Comparison of ENCODE assay signal across 20 cellular contexts in the genomic region with DNA sequence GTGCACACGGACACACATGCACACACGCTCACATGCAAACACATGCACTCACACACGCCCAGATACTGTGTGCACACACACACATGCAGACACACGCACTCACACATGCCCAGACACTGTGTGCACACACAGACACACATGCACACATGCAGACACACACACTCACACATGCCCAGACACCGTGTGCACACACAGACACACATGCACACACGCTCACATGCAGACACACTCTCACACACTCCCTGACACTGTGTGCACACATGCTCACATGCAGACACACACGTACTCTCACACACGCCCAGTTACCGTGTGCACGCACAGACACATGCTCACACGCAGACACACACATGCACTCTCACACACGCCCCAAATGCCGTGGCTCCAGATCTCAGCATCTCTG.
DNase-seq lines count a peak whose midpoint lies in the region; ATAC-seq, FAIRE-seq and TF ChIP-seq lines count a peak whose summit lies in the region.
"Had no signal": no experiment of that assay in that cellular context is flagged by ENCODE, and none has a peak within 500 bp of the region (broad histone marks: within the 10 kb centered on the region; RNA-seq: fewer than 3 reads in every experiment).

No MANE protein-coding gene starts in this region.

- H2BK15ac ChIP-seq in IMR-90 (ENCODE audit: low read depth, low read length), result no peak overlapping the region

- H2BK120ac ChIP-seq in IMR-90 (ENCODE audit: low read depth, low read length), result no peak overlapping the region

- H3K9ac ChIP-seq in IMR-90 (ENCODE audit: low read depth, low read length), result no peak overlapping the region
- H3K9ac ChIP-seq: SK-N-SH had no signal

- H3K9me1 ChIP-seq in IMR-90 (ENCODE audit: insufficient read depth, low read length), result peaks cover 7% of the 10 kb centered on the region

- H3K4me1 Mint-ChIP-seq in naive thymus-derived CD4-positive, alpha-beta T cell, result no peaks in the 10 kb centered on the region
- H3K4me1 Mint-ChIP-seq in activated T-helper 17 cell treated with anti-CD3 and anti-CD28 coated beads, Interleukin-2, amount 50 U/mL, for 72 hours, result peaks cover 5% of the 10 kb centered on the region
- no peaks in the 10 kb centered on the region for H3K4me1 Mint-ChIP-seq in CD4-positive, alpha-beta memory T cell
- no peaks in the 10 kb centered on the region for H3K4me1 Mint-ChIP-seq in activated CD4-positive, alpha-beta T cell treated with anti-CD3 and anti-CD28 coated beads for 36 hours

- H4K91ac ChIP-seq in IMR-90 (ENCODE audit: insufficient read depth, low read depth, low read length), result no peak overlapping the region

- no peak overlapping the region for H3K27ac ChIP-seq in IMR-90 (ENCODE audit: insufficient read depth, low read length)
- H3K27ac ChIP-seq in naive thymus-derived CD4-positive, alpha-beta T cell (ENCODE audit: low read depth, low read length), result no peak overlapping the region
- H3K27ac ChIP-seq in CD4-positive, alpha-beta memory T cell (ENCODE audit: low read depth, low read length), result no peak overlapping the region

- peaks cover 9% of the 10 kb centered on the region; the same call in 1 of the 2 replicates for H4K20me1 ChIP-seq in IMR-90 (ENCODE audit: insufficient read depth, low read length)

- H3K36me3 ChIP-seq in IMR-90 (ENCODE audit: control insufficient read depth, insufficient read depth, low read length), result peaks cover 54% of the 10 kb centered on the region
- H3K36me3 ChIP-seq in naive thymus-derived CD4-positive, alpha-beta T cell (ENCODE audit: control insufficient read depth in 2 of 3, insufficient read depth in 3 of 3, low read length in 3 of 3), result peaks cover 0 to 79% (median 13%) of the 10 kb centered on the region in 3 experiments
- H3K36me3 ChIP-seq in CD4-positive, alpha-beta memory T cell (ENCODE audit: insufficient read depth, low read length), result peaks cover 43% of the 10 kb centered on the region

- H2BK5ac ChIP-seq in IMR-90 (ENCODE audit: low read depth, low read length, poor library complexity, severe bottlenecking), result no peak overlapping the region

- no peaks in the 10 kb centered on the region for H3K9me3 Mint-ChIP-seq in naive thymus-derived CD4-positive, alpha-beta T cell
- H3K9me3 Mint-ChIP-seq in activated T-helper 17 cell treated with anti-CD3 and anti-CD28 coated beads, Interleukin-2, amount 50 U/mL, for 72 hours, result no peaks in the 10 kb centered on the region
- H3K9me3 Mint-ChIP-seq in CD4-positive, alpha-beta memory T cell, result no peaks in the 10 kb centered on the region
- no peaks in the 10 kb centered on the region for H3K9me3 Mint-ChIP-seq in activated CD4-positive, alpha-beta T cell treated with anti-CD3 and anti-CD28 coated beads for 36 hours (ENCODE audit: low read depth)

- DNase-seq in H54 (ENCODE audit: insufficient read length, low spot score) (no peak), IMR-90 (no peak), posterior vena cava (ENCODE audit: low spot score) (peak; percentile 30), NCI-H526 treated with DMSO at 0.1 percent for 48 hours (lab: John Stamatoyannopoulos, UW) (no peak)
- no peak for DNase-seq in naive thymus-derived CD4-positive, alpha-beta T cell
- no peak for DNase-seq in CD4-positive, alpha-beta memory T cell
- no peak for DNase-seq in activated CD4-positive, alpha-beta T cell treated with anti-CD3 and anti-CD28 coated beads for 36 hours
- DNase-seq: DMS153, H7, Kasumi-1, NCI-H1092 treated with DMSO at 0.1 percent for 48 hours, NCI-H1436, NCI-H187 treated with DMSO at 0.1 percent for 48 hours, NCI-H2171 treated with DMSO at 0.1 percent for 48 hours, NCI-H345, NCI-H510A treated with DMSO at 0.1 percent for 48 hours, NCI-H748 treated with DMSO at 0.1 percent for 48 hours, PC-3, SK-N-SH had no signal

- H3K4me1 ChIP-seq in IMR-90 (ENCODE audit: control insufficient read depth, insufficient read depth, low read length), result no peaks in the 10 kb centered on the region
- no peaks in the 10 kb centered on the region for H3K4me1 ChIP-seq in naive thymus-derived CD4-positive, alpha-beta T cell (ENCODE audit: control insufficient read depth in 2 of 2, insufficient read depth in 2 of 2, low read length in 2 of 2)
- no peaks in the 10 kb centered on the region for H3K4me1 ChIP-seq in CD4-positive, alpha-beta memory T cell (ENCODE audit: insufficient read depth, low read length)

- peak; percentile 36 for FAIRE-seq in H54 (lab: Jason Lieb, UNC)

- no peak overlapping the region for H4K8ac ChIP-seq in IMR-90 (ENCODE audit: low read depth in 2 of 2, low read length in 2 of 2)

- in situ Hi-C loops in IMR-90 (cut with MboI; ENCODE audit: low sequenced_read_pairs), result no loop called here

- H3K27ac Mint-ChIP-seq in naive thymus-derived CD4-positive, alpha-beta T cell, result no peak overlapping the region
- H3K27ac Mint-ChIP-seq in activated T-helper 17 cell treated with anti-CD3 and anti-CD28 coated beads, Interleukin-2, amount 50 U/mL, for 72 hours, result no peak overlapping the region
- no peak overlapping the region for H3K27ac Mint-ChIP-seq in CD4-positive, alpha-beta memory T cell
- H3K27ac Mint-ChIP-seq in activated CD4-positive, alpha-beta T cell treated with anti-CD3 and anti-CD28 coated beads for 36 hours, result no peak overlapping the region

- no peak overlapping the region for H4K5ac ChIP-seq in IMR-90 (ENCODE audit: low read depth, low read length)

- H3K79me1 ChIP-seq in IMR-90 (ENCODE audit: low read depth in 1 of 2, low read length in 2 of 2), result no peaks in the 10 kb centered on the region

- CTCF ChIA-PET in IMR-90 (lab: Yijun Ruan, JAX), result no interaction called here
- CTCF ChIA-PET in naive thymus-derived CD4-positive, alpha-beta T cell (lab: Charles Lee), result no interaction called here
- CTCF ChIA-PET in CD4-positive, alpha-beta memory T cell (lab: Charles Lee; ENCODE audit: partially characterized antibody), result no interaction called here
- CTCF ChIA-PET in activated CD4-positive, alpha-beta T cell treated with anti-CD3 and anti-CD28 coated beads for 36 hours (lab: Charles Lee), result no interaction called here

- ATAC-seq in IMR-90 (ENCODE audit: low read depth), result no peak
- peak; percentile 20 for ATAC-seq in naive thymus-derived CD4-positive, alpha-beta T cell
- no peak for ATAC-seq in activated T-helper 17 cell treated with anti-CD3 and anti-CD28 coated beads, Interleukin-2, amount 50 U/mL, for 72 hours (replicated peaks)
- no peak for ATAC-seq in activated CD4-positive, alpha-beta T cell treated with anti-CD3 and anti-CD28 coated beads for 36 hours
- ATAC-seq: PC-3 had no signal

- no peak overlapping the region for H2AK9ac ChIP-seq in IMR-90 (replicated peaks; ENCODE audit: low read depth, low read length, poor library complexity)

- H3K23ac ChIP-seq in IMR-90 (ENCODE audit: low read depth, low read length), result no peak overlapping the region

- no peak overlapping the region for H3K4me2 ChIP-seq in IMR-90 (ENCODE audit: low read depth, low read length)
- H3K4me2 ChIP-seq: SK-N-SH had no signal

- H2BK20ac ChIP-seq in IMR-90 (ENCODE audit: low read depth, low read length), result no peak overlapping the region

- H3K56ac ChIP-seq in IMR-90 (ENCODE audit: extremely low read depth, insufficient read depth, low read length), result no peak overlapping the region

- no peak overlapping the region for H3K4ac ChIP-seq in IMR-90 (ENCODE audit: low read depth, low read length)

- 98% methylated on average over 10 of the region's 13 CpGs; no CpG with 5 or more reads in 1 of the 2 experiments for WGBS in IMR-90 (ENCODE audit: extremely low coverage in 2 of 2, insufficient read length in 1 of 2), 2 experiments

- peaks cover 18 to 73% (median 29%) of the 10 kb centered on the region in 5 donors for H3K36me3 Mint-ChIP-seq in naive thymus-derived CD4-positive, alpha-beta T cell
- H3K36me3 Mint-ChIP-seq in activated T-helper 17 cell treated with anti-CD3 and anti-CD28 coated beads, Interleukin-2, amount 50 U/mL, for 72 hours (ENCODE audit: low read depth), result peaks cover 78% of the 10 kb centered on the region
- peaks cover 62 to 75% of the 10 kb centered on the region in 2 donors for H3K36me3 Mint-ChIP-seq in CD4-positive, alpha-beta memory T cell
- peaks cover 39% of the 10 kb centered on the region for H3K36me3 Mint-ChIP-seq in activated CD4-positive, alpha-beta T cell treated with anti-CD3 and anti-CD28 coated beads for 36 hours (ENCODE audit: low read depth)

- H2AK5ac ChIP-seq in IMR-90 (ENCODE audit: low read depth, low read length), result no peak overlapping the region

- dilution Hi-C loops in IMR-90 (cut with HindIII; ENCODE audit: low sequenced_read_pairs, unreplicated experiment), result no loop called here

- TF ChIP-seq POLR2A in H54 (IDR thresholded peaks at IDR 0.05; ENCODE audit: low read depth, low read length) (no peak), IMR-90 (IDR thresholded peaks at IDR 0.05; ENCODE audit: low read depth, low read length) (no peak)

- H2AFZ ChIP-seq in IMR-90 (replicated peaks; ENCODE audit: low read length, poor library complexity), result peak overlapping the region; percentile 35

- TF ChIP-seq CTCF in IMR-90 (conservative IDR thresholded peaks at IDR 0.05; ENCODE audit: low read depth, low read length), result no peak

- BruUV-seq in IMR-90 (replicated peaks; lab: Mats Ljungman, UMichigan), result no TSS peak

- H3K27me3 Mint-ChIP-seq in naive thymus-derived CD4-positive, alpha-beta T cell, result no peaks in the 10 kb centered on the region
- H3K27me3 Mint-ChIP-seq in activated T-helper 17 cell treated with anti-CD3 and anti-CD28 coated beads, Interleukin-2, amount 50 U/mL, for 72 hours, result no peaks in the 10 kb centered on the region
- H3K27me3 Mint-ChIP-seq in CD4-positive, alpha-beta memory T cell, result no peaks in the 10 kb centered on the region
- H3K27me3 Mint-ChIP-seq in activated CD4-positive, alpha-beta T cell treated with anti-CD3 and anti-CD28 coated beads for 36 hours, result no peaks in the 10 kb centered on the region

- POLR2A ChIA-PET in IMR-90 (lab: Charles Lee; ENCODE audit: unreplicated experiment), result no interaction called here
- POLR2A ChIA-PET in naive thymus-derived CD4-positive, alpha-beta T cell (lab: Charles Lee), result no interaction called here
- POLR2A ChIA-PET in CD4-positive, alpha-beta memory T cell (lab: Charles Lee; ENCODE audit: partially characterized antibody), result no interaction called here
- POLR2A ChIA-PET in activated CD4-positive, alpha-beta T cell treated with anti-CD3 and anti-CD28 coated beads for 36 hours (lab: Charles Lee), result no interaction called here

- H3K14ac ChIP-seq in IMR-90 (replicated peaks; ENCODE audit: low read depth, low read length), result no peak overlapping the region

- H3K4me3 ChIP-seq in IMR-90 (ENCODE audit: insufficient read depth, low read depth, low read length), result no peak overlapping the region
- H3K4me3 ChIP-seq in naive thymus-derived CD4-positive, alpha-beta T cell (ENCODE audit: low read length), result no peak overlapping the region
- H3K4me3 ChIP-seq in CD4-positive, alpha-beta memory T cell (ENCODE audit: low read length in 2 of 2), result no peak overlapping the region

- H3K9me3 ChIP-seq in IMR-90 (ENCODE audit: control insufficient read depth, insufficient read depth, low read length), result no peaks in the 10 kb centered on the region
- H3K9me3 ChIP-seq in naive thymus-derived CD4-positive, alpha-beta T cell (ENCODE audit: control insufficient read depth in 2 of 3, low read length in 3 of 3), result no peaks in the 10 kb centered on the region
- no peaks in the 10 kb centered on the region for H3K9me3 ChIP-seq in CD4-positive, alpha-beta memory T cell (ENCODE audit: control insufficient read depth in 1 of 2, low read length in 2 of 2)
- H3K9me3 ChIP-seq: SK-N-SH had no signal

- no peak overlapping the region for H3K18ac ChIP-seq in IMR-90 (ENCODE audit: low read depth, low read length)

- no peak overlapping the region for H3K4me3 Mint-ChIP-seq in naive thymus-derived CD4-positive, alpha-beta T cell
- no peak overlapping the region for H3K4me3 Mint-ChIP-seq in activated T-helper 17 cell treated with anti-CD3 and anti-CD28 coated beads, Interleukin-2, amount 50 U/mL, for 72 hours
- H3K4me3 Mint-ChIP-seq in CD4-positive, alpha-beta memory T cell, result no peak overlapping the region
- no peak overlapping the region for H3K4me3 Mint-ChIP-seq in activated CD4-positive, alpha-beta T cell treated with anti-CD3 and anti-CD28 coated beads for 36 hours

- no peak for TF ChIP-seq RAD21 in IMR-90 (IDR thresholded peaks at IDR 0.05; ENCODE audit: low read length)

- intact Hi-C loops in IMR-90 (cut with micrococcal nuclease) (no loop called here), posterior vena cava (cut with DNase I) (loop anchor here in 1 of 2 donors (2.0 kb wide), 1 partner anchor 63 kb away; no protein-coding TSS in a partner anchor)
- intact Hi-C loops in naive thymus-derived CD4-positive, alpha-beta T cell (cut with micrococcal nuclease), result no loop called here
- intact Hi-C loops in CD4-positive, alpha-beta memory T cell (cut with micrococcal nuclease), result no loop called here
- intact Hi-C loops in activated CD4-positive, alpha-beta T cell treated with anti-CD3 and anti-CD28 coated beads for 36 hours (cut with DNase I, micrococcal nuclease), result no loop called here

- no peaks in the 10 kb centered on the region for H3K27me3 ChIP-seq in IMR-90 (ENCODE audit: control insufficient read depth, insufficient read depth, low read length)
- H3K27me3 ChIP-seq in naive thymus-derived CD4-positive, alpha-beta T cell (ENCODE audit: control insufficient read depth in 2 of 2, insufficient read depth in 2 of 2, low read length in 2 of 2), result no peaks in the 10 kb centered on the region
- H3K27me3 ChIP-seq in CD4-positive, alpha-beta memory T cell (ENCODE audit: insufficient read depth, low read length), result no peaks in the 10 kb centered on the region
